In genomic region chr17:42699415-42699740, GRCh38 we compare ENCODE assay signal across 12 cellular contexts. TPM values are rescaled to one million over a fixed set of nuclear protein-coding genes. Genes with fewer than 3 reads are reported as not detected.
A peak's percentile ranks its signal among the peaks of the same experiment; 100 is the strongest.
DNase-seq lines count a peak whose midpoint lies in the region; TF ChIP-seq lines count a peak whose summit lies in the region.
"Had no signal": no experiment of that assay in that cellular context is flagged by ENCODE, and none has a peak within 500 bp of the region (broad histone marks: within the 10 kb centered on the region; RNA-seq: fewer than 3 reads in every experiment).

No MANE protein-coding gene starts in this region.

- peaks cover 3% of the 10 kb centered on the region for H3K4me1 Mint-ChIP-seq in endothelial cell (ENCODE audit: unreplicated experiment)

- WGBS in adrenal gland, 4 donors = 87 to 95% (median 92%) methylated on average over 4 of the region's 4 CpGs

- H3K27me3 ChIP-seq in left ventricle myocardium inferior (ENCODE audit: low read depth) (no peaks in the 10 kb centered on the region), right atrium auricular region (no peaks in the 10 kb centered on the region), uterus (no peaks in the 10 kb centered on the region), adrenal gland (no peaks in the 10 kb centered on the region)
- H3K27me3 ChIP-seq: BLaER1 had no signal

- H3K27ac ChIP-seq in left ventricle myocardium inferior (replicated peaks) = peak overlapping the region; percentile 27
- H3K27ac ChIP-seq in right atrium auricular region = no peak overlapping the region
- peak overlapping the region; percentile 65 to 74 for H3K27ac ChIP-seq in uterus
- H3K27ac ChIP-seq in adrenal gland = no peak overlapping the region
- H3K27ac ChIP-seq: BLaER1 had no signal

- H3K9me3 ChIP-seq in left ventricle myocardium inferior (replicated peaks) (no peaks in the 10 kb centered on the region), right atrium auricular region (no peaks in the 10 kb centered on the region), uterus (no peaks in the 10 kb centered on the region), adrenal gland (replicated peaks in 1 of 3) (no peaks in the 10 kb centered on the region)
- H3K9me3 ChIP-seq: BLaER1 had no signal

- H3K9me3 Mint-ChIP-seq in endothelial cell (ENCODE audit: unreplicated experiment) = no peaks in the 10 kb centered on the region

- TF ChIP-seq CTCF in left ventricle myocardium inferior (IDR thresholded peaks at IDR 0.05; ENCODE audit: borderline replicate concordance) = no peak
- no peak for TF ChIP-seq CTCF in right atrium auricular region (IDR thresholded peaks at IDR 0.05)
- TF ChIP-seq CTCF in endothelial cell (IDR thresholded peaks at IDR 0.05; ENCODE audit: unreplicated experiment) = no peak
- TF ChIP-seq CTCF in uterus (IDR thresholded peaks at IDR 0.05) = no peak
- no peak for TF ChIP-seq CTCF in adrenal gland (IDR thresholded peaks at IDR 0.05)

- H3K27ac Mint-ChIP-seq in endothelial cell (ENCODE audit: unreplicated experiment) = no peak overlapping the region

- no peak for TF ChIP-seq POLR2A in uterus (IDR thresholded peaks at IDR 0.05)
- TF ChIP-seq POLR2A in adrenal gland (IDR thresholded peaks at IDR 0.05) = no peak

- peaks cover 10% of the 10 kb centered on the region for H3K27me3 Mint-ChIP-seq in endothelial cell (ENCODE audit: unreplicated experiment)

- H3K4me3 ChIP-seq in left ventricle myocardium inferior (no peak overlapping the region), right atrium auricular region (no peak overlapping the region), uterus (no peak overlapping the region), adrenal gland (no peak overlapping the region)
- H3K4me3 ChIP-seq: BLaER1 had no signal

- intact Hi-C loops in left ventricle myocardium inferior (cut with micrococcal nuclease) (no loop called here), uterus (cut with DNase I; ENCODE audit: low total_unique reads) (no loop called here), adrenal gland (cut with DNase I) (no loop called here)

- H3K4me1 ChIP-seq in left ventricle myocardium inferior (peaks cover 15% of the 10 kb centered on the region), right atrium auricular region (peaks cover 0 to 14% of the 10 kb centered on the region in 2 donors), uterus (peaks cover 0 to 9% of the 10 kb centered on the region in 2 donors), adrenal gland (replicated peaks in 1 of 2) (peaks cover 0 to 8% of the 10 kb centered on the region in 2 donors)
- H3K4me1 ChIP-seq: BLaER1 had no signal

- H3K36me3 ChIP-seq in left ventricle myocardium inferior (peaks cover 87% of the 10 kb centered on the region), right atrium auricular region (peaks cover 66% of the 10 kb centered on the region), uterus (no peaks in the 10 kb centered on the region), adrenal gland (replicated peaks in 1 of 2) (peaks cover 0 to 51% of the 10 kb centered on the region in 2 donors)

- DNase-seq in left ventricle myocardium inferior (no peak), right atrium auricular region (ENCODE audit: low spot score) (no peak), endothelial cell (ENCODE audit: low spot score) (no peak), uterus (no peak), hypothalamus (lab: John Stamatoyannopoulos, UW) (no peak), adrenal gland (no peak)
- DNase-seq: 8988T, Kasumi-1, NCI-H1105 treated with DMSO at 0.1 percent for 48 hours, NCI-H1930, Right ventricle myocardium superior had no signal

- H3K4me3 Mint-ChIP-seq in endothelial cell (ENCODE audit: unreplicated experiment) = peak overlapping the region; percentile 79

- peaks cover 26% of the 10 kb centered on the region for H3K36me3 Mint-ChIP-seq in endothelial cell (ENCODE audit: low read depth, unreplicated experiment)

RNA-seq across cellular contexts. Expression of gene CNTNAP1, which starts 17.0 kb away (rescaled TPM):
- total RNA-seq in left ventricle myocardium inferior (4.2 TPM), right atrium auricular region (1 to 10 TPM in 1 of 2 donors, under 1 TPM in 1; 0.96 to 2.0 TPM), endothelial cell (ENCODE audit: unreplicated experiment) (8.9 TPM), uterus (10 to 100 TPM in 3 of 4 donors, 1 to 10 TPM in 1; 1.5 to 61.5 (median 26.5) TPM), adrenal gland (10 to 100 TPM in 2 of 8 donors, 1 to 10 TPM in 6; 1.8 to 31.9 (median 5.4) TPM)
- polyA plus RNA-seq in adrenal gland = 10 to 100 TPM in 1 of 3 donors, 1 to 10 TPM in 2; 1.6 to 12.5 (median 5.7) TPM

RNA-seq across cellular contexts. Expression of gene CCR10, which starts 17.7 kb away (rescaled TPM):
- 0.88 TPM for total RNA-seq in left ventricle myocardium inferior
- total RNA-seq in right atrium auricular region = 1 to 10 TPM; 1.3 to 4.4 TPM
- total RNA-seq in endothelial cell (ENCODE audit: unreplicated experiment) = 1.2 TPM
- 10 to 100 TPM in 1 of 4 donors, 1 to 10 TPM in 1, under 1 TPM in 2; 0.26 to 17.9 (median 1.6) TPM for total RNA-seq in uterus
- 1 to 10 TPM in 6 of 8 donors, under 1 TPM in 2; 0.80 to 7.9 (median 4.2) TPM for total RNA-seq in adrenal gland
- polyA plus RNA-seq in adrenal gland = 1 to 10 TPM in 2 of 3 donors, under 1 TPM in 1; 0.31 to 3.6 (median 1.7) TPM

RNA-seq across cellular contexts. Expression of gene PLEKHH3, which starts 22.6 kb away (rescaled TPM):
- total RNA-seq in left ventricle myocardium inferior = 21.5 TPM
- 10 to 100 TPM; 14.5 to 26.5 TPM for total RNA-seq in right atrium auricular region
- total RNA-seq in endothelial cell (ENCODE audit: unreplicated experiment) = 25.2 TPM
- total RNA-seq in uterus = 100 to 1,000 TPM in 1 of 4 donors, 10 to 100 TPM in 1, 1 to 10 TPM in 2; 2.9 to 102 (median 19.2) TPM
- total RNA-seq in adrenal gland = 10 to 100 TPM; 28.1 to 63.7 (median 46.6) TPM
- polyA plus RNA-seq in adrenal gland = 10 to 100 TPM in 2 of 3 donors, 1 to 10 TPM in 1; 1.8 to 73.2 (median 49.6) TPM

RNA-seq across cellular contexts. Expression of gene TUBG2, which starts 40.3 kb away (rescaled TPM):
- total RNA-seq in left ventricle myocardium inferior = 15.6 TPM
- total RNA-seq in right atrium auricular region = 10 to 100 TPM; 18.2 to 25.7 TPM
- total RNA-seq in endothelial cell (ENCODE audit: unreplicated experiment) = 19.7 TPM
- total RNA-seq in uterus = 10 to 100 TPM in 3 of 4 donors, 1 to 10 TPM in 1; 9.7 to 60.7 (median 27.6) TPM
- total RNA-seq in adrenal gland = 10 to 100 TPM; 21.5 to 63.9 (median 45.6) TPM
- 10 to 100 TPM; 19.3 to 65.1 (median 49.6) TPM for polyA plus RNA-seq in adrenal gland

RNA-seq across cellular contexts. Expression of gene EZH1, which starts 45.5 kb away (rescaled TPM):
- total RNA-seq in left ventricle myocardium inferior (43.3 TPM), right atrium auricular region (10 to 100 TPM; 30.5 to 32.5 TPM), endothelial cell (ENCODE audit: unreplicated experiment) (31.7 TPM), uterus (10 to 100 TPM; 31.5 to 89.5 (median 44.5) TPM), adrenal gland (10 to 100 TPM; 17.6 to 49.1 (median 32.7) TPM)
- 10 to 100 TPM; 23.6 to 29.4 (median 23.8) TPM for polyA plus RNA-seq in adrenal gland

Comparison
In these comparisons a context has a peak if more than half of its experiments do, and no peak if none do; other contexts are left out.
1. H3K27ac ChIP-seq: peak in left ventricle myocardium inferior (single experiment) and uterus (2 of 2); none in right atrium auricular region (0 of 2) and adrenal gland (0 of 5).